In the genomic region with DNA sequence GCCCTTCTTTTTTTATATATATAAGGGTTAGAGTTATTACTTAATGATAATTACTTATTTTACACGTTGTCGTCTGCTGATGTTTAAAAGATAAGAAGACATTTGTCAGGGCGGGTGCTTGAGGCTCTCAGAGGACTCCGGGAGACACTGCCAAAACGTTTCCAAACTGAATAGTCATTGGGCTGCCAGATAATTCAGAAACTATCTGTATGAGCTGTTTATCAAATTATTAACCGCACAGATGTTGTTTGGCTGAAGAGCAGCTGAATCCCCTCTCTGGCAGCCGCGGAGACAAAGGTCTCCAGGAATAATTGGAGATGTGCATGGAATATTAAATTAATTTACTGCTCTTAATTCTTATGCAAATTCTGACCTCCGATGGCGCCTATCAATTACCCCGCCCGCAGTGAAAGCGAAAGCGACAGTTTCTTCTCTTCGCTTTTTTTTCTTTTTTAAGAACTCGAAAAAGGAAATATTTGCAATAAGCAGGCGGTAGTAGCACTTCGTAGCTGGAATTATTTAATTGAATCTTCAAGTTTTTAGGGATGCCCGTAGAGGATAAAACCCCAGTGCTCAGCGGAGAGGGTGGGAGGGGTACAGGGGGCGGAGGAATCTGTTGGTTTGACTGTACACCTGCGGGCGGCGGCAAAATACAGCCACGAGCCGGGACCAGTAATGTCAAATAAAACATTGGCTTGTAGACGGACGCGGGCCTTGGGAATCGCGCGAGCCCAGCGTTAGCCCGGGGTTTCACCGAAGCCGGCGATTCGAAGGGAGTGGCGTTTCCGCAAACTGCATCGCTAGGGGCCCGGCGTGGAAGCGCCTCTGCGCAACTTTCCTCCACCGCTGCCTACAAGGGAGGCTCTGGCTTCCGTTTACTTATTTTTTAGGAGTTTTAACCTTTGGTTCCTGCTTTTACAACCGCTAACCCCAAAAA, we compare ENCODE assay signal across 8 cellular contexts. TPM values are rescaled to one million over a fixed set of nuclear protein-coding genes. Genes with fewer than 3 reads are reported as not detected.
DNase-seq lines count a peak whose midpoint lies in the region; ATAC-seq, FAIRE-seq and TF ChIP-seq lines count a peak whose summit lies in the region.

No MANE protein-coding gene starts in this region.

- intact Hi-C loops in colonic mucosa (cut with DNase I): no loop called here

- no peaks in the 10 kb centered on the region for H3F3A ChIP-seq in SU-DHL-6 (ENCODE audit: insufficient read depth)

- H3K36me3 ChIP-seq in SU-DHL-6 (ENCODE audit: low read length) (no peaks in the 10 kb centered on the region), colonic mucosa (no peaks in the 10 kb centered on the region), tibial nerve (no peaks in the 10 kb centered on the region)

- TF ChIP-seq POLR2A in A549 (IDR thresholded peaks at IDR 0.05; ENCODE audit: low read length): no peak
- TF ChIP-seq POLR2A in GM18526 (IDR thresholded peaks at IDR 0.05; ENCODE audit: extremely low read depth, insufficient read length): peak; percentile 48
- TF ChIP-seq POLR2A in tibial nerve (IDR thresholded peaks at IDR 0.05): no peak

- H3K9me3 ChIP-seq in A549: no peaks in the 10 kb centered on the region
- no peaks in the 10 kb centered on the region for H3K9me3 ChIP-seq in SU-DHL-6 (ENCODE audit: insufficient read depth, low read length)
- no peaks in the 10 kb centered on the region for H3K9me3 ChIP-seq in colonic mucosa
- H3K9me3 ChIP-seq in mononuclear cell (ENCODE audit: low read depth, low read length): no peaks in the 10 kb centered on the region
- no peaks in the 10 kb centered on the region for H3K9me3 ChIP-seq in tibial nerve

- DNase-seq in A549 (ENCODE audit: low read depth in 1 of 2, low spot score in 1 of 2): peak in 1 of 2 experiments; percentile 24
- peak; percentile 71 for DNase-seq in HuH-7 (ENCODE audit: low spot score)
- peak; percentile 45 for DNase-seq in colonic mucosa
- no peak for DNase-seq in tibial nerve (ENCODE audit: low spot score in 2 of 2)
- no peak for DNase-seq in GM19238 (ENCODE audit: insufficient read length, low spot score)

- H3K79me2 ChIP-seq in SU-DHL-6 (ENCODE audit: insufficient read depth, low read length): no peaks in the 10 kb centered on the region

- POLR2A ChIA-PET in A549 (lab: Yijun Ruan, JAX): no interaction called here

- H3K27ac ChIP-seq in A549 (no peak overlapping the region), SU-DHL-6 (ENCODE audit: low read depth, low read length) (no peak overlapping the region), colonic mucosa (no peak overlapping the region), tibial nerve (peak overlapping the region in 1 of 4 donors; percentile 37)

- no peaks in the 10 kb centered on the region for H3K27me3 ChIP-seq in SU-DHL-6 (ENCODE audit: low read length)
- peaks cover 68% of the 10 kb centered on the region for H3K27me3 ChIP-seq in colonic mucosa
- H3K27me3 ChIP-seq in mononuclear cell (ENCODE audit: insufficient read depth, low read length): peaks cover 94% of the 10 kb centered on the region
- H3K27me3 ChIP-seq in tibial nerve: peaks cover 17 to 94% of the 10 kb centered on the region in 2 donors

- no peak for FAIRE-seq in A549 (lab: Jason Lieb, UNC)

- TF ChIP-seq EP300 in A549 (IDR thresholded peaks at IDR 0.05): no peak
- TF ChIP-seq EP300 in tibial nerve (IDR thresholded peaks at IDR 0.05): no peak

- H3K4me1 ChIP-seq in A549: peaks cover 3% of the 10 kb centered on the region; the same call in 1 of the 3 replicates
- peaks cover 19% of the 10 kb centered on the region for H3K4me1 ChIP-seq in colonic mucosa
- H3K4me1 ChIP-seq in mononuclear cell (ENCODE audit: insufficient read depth, low read length): peaks cover 44% of the 10 kb centered on the region
- peaks cover 0 to 46% (median 33%) of the 10 kb centered on the region in 4 donors for H3K4me1 ChIP-seq in tibial nerve

- H3K4me2 ChIP-seq in A549: peak overlapping the region; percentile 76
- peak overlapping the region; percentile 69 for H3K4me2 ChIP-seq in SU-DHL-6 (ENCODE audit: low read depth, low read length, poor library complexity, severe bottlenecking)

- H3K4me3 ChIP-seq in A549 (peak overlapping the region; percentile 37), SU-DHL-6 (ENCODE audit: insufficient read depth, low read length, poor library complexity, severe bottlenecking) (peak overlapping the region; percentile 50), colonic mucosa (peak overlapping the region; percentile 47), mononuclear cell (ENCODE audit: low read length) (peak overlapping the region; percentile 62), tibial nerve (peak overlapping the region; percentile 22 to 51 (median 40))

- peak overlapping the region; percentile 93 for H2AFZ ChIP-seq in SU-DHL-6 (ENCODE audit: low read depth, low read length, severe bottlenecking)

- peak in 1 of 2 experiments; percentile 32; a peak in 3 of 6 replicates for ATAC-seq in A549

- TF ChIP-seq CTCF in A549 (IDR thresholded peaks at IDR 0.05): no peak
- no peak for TF ChIP-seq CTCF in SU-DHL-6 (IDR thresholded peaks at IDR 0.05; ENCODE audit: insufficient read depth, low read length, poor library complexity, severe bottlenecking)
- no peak for TF ChIP-seq CTCF in colonic mucosa (IDR thresholded peaks at IDR 0.05)
- TF ChIP-seq CTCF in tibial nerve (IDR thresholded peaks at IDR 0.05): no peak

- no peaks in the 10 kb centered on the region for H3K9me2 ChIP-seq in SU-DHL-6 (replicated peaks; ENCODE audit: insufficient read depth, low read length)

- WGBS in A549 (ENCODE audit: missing lambda C conversion rate): 44% methylated on average over 48 of the region's 48 CpGs
- WGBS in tibial nerve, 2 donors: 6 to 7% methylated on average over 47 to 48 of the region's 48 CpGs

- TF ChIP-seq RAD21 in A549 (conservative IDR thresholded peaks at IDR 0.05 in 1 of 2, IDR thresholded peaks at IDR 0.05 in 1 of 2): no peak

- H3K9ac ChIP-seq in SU-DHL-6 (ENCODE audit: low read length) (peak overlapping the region; percentile 16; the same call in 1 of the 2 replicates), colonic mucosa (ENCODE audit: low read depth in 2 of 2, low read length in 2 of 2) (no peak overlapping the region)

- H4K20me1 ChIP-seq in SU-DHL-6 (ENCODE audit: low read depth, low read length): no peaks in the 10 kb centered on the region

- CTCF ChIA-PET in A549 (lab: Yijun Ruan, JAX): interaction anchor here (0.5 to 1.0 kb wide), 2 partner anchors 26 to 72 kb away, joined by 3 read pairs; a partner anchor contains a TSS

TF ChIP-seq in A549, 52 proteins besides CTCF, POLR2A, EP300 and RAD21:
- peak; percentile 12; the same call in 1 of the 2 replicates for TF ChIP-seq CBX8 (IDR thresholded peaks at IDR 0.05)
- no peak for TF ChIP-seq KDM5A (IDR thresholded peaks at IDR 0.05)
TF ChIP-seq in A549: peak in this region for 1.

RNA-seq across cellular contexts. Expression of a gene that starts 6.2 kb away (rescaled TPM):
- not detected in 2 replicates for polyA plus RNA-seq in A549 (2011; rRNA removed)
- polyA plus RNA-seq in A549 (2012; cell fraction: cytosol; rRNA removed): not detected in 2 replicates
- polyA plus RNA-seq in A549 (2012; cell fraction: nucleus; rRNA removed): not detected in 2 replicates
- polyA plus RNA-seq in A549 (2017; fragmentation: RNase III; extraction: RNeasy Plus Mini Kit Qiagen cat#74134 plus additional on column Dnase treatment): not detected in 3 replicates
- polyA minus RNA-seq in A549 (2011; rRNA and poly(A)+ RNA removed): not detected in 2 replicates
- total RNA-seq in colonic mucosa: not detected
- not detected for total RNA-seq in mononuclear cell
- total RNA-seq in tibial nerve: not detected

RNA-seq across cellular contexts. Expression of a gene that starts 26.0 kb away (rescaled TPM):
- polyA plus RNA-seq in A549 (2011; rRNA removed) (19.1 and 21.1 TPM in 2 replicates), A549 (2017; fragmentation: RNase III; extraction: RNeasy Plus Mini Kit Qiagen cat#74134 plus additional on column Dnase treatment) (6.3 to 7.1 TPM (median 6.9 TPM) in 3 replicates)
- 3.6 and 3.9 TPM in 2 replicates for polyA plus RNA-seq in A549 (2012; cell fraction: cytosol; rRNA removed)
- polyA plus RNA-seq in A549 (2012; cell fraction: nucleus; rRNA removed): 8.2 and 13.9 TPM in 2 replicates
- 4.0 and 4.5 TPM in 2 replicates for polyA minus RNA-seq in A549 (2011; rRNA and poly(A)+ RNA removed)
- total RNA-seq in colonic mucosa (10 to 100 TPM in 1 of 2 donors, 1 to 10 TPM in 1; 6.3 to 17.1 TPM), mononuclear cell (31.3 TPM), tibial nerve (10 to 100 TPM; 19.8 to 58.6 (median 54.9) TPM)

Comparison
In these comparisons a context has a peak if more than half of its experiments do, and no peak if none do; other contexts are left out.
1. DNase-seq: peak in HuH-7 (single experiment) and colonic mucosa (single experiment); none in tibial nerve (0 of 2) and GM19238 (single experiment).
2. Peak in every context shown above with its lines, with median percentiles within 50 percentile points of each other: H3K4me3 ChIP-seq.